12 cellular contexts compared by ENCODE assay signal in the genomic region with DNA sequence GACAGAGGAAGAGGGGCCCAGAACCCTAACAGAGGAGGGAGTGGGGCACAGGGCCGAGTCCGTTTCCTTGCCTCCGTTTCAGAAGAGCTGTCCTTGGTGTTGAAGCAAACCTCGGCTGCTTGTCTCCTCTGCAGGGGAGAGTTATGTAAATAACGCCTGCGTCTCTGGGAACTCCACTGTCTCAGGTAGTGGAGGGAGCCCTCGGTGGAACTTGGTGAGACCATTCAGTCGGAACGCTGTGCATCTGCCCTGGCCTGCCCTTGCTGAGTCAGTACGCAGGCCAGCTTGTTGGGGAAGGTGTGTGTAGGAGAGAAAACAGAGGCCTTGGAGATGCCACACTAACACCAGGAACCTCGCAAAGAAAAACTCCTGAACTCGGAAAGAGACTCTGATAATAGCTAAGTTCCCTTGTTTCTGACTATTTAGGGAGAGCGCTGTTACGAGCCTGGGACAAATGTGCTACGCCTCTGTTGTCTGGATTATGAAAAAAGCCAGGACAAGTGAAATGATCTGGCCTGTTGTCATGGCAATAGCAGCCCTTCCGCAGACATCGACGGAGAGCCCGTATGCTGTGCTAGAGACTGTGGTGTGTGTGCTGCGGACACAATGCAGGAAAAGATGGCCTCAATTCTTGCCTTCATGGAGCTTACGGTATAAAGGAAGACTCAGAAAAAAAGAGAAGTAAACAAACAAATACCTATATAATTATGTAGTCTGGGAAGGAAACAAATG.
A peak's percentile ranks its signal among the peaks of the same experiment; 100 is the strongest.
DNase-seq lines count a peak whose midpoint lies in the region; ATAC-seq and TF ChIP-seq lines count a peak whose summit lies in the region.
"Had no signal": no experiment of that assay in that cellular context is flagged by ENCODE, and none has a peak within 500 bp of the region (broad histone marks: within the 10 kb centered on the region; RNA-seq: fewer than 3 reads in every experiment).

No MANE protein-coding gene starts in this region.

- peaks cover 21% of the 10 kb centered on the region for H3K4me1 Mint-ChIP-seq in activated T-cell treated with anti-CD3 and anti-CD28 coated beads, Interleukin-2, amount 50 U/mL, for 72 hours (ENCODE audit: low read depth)
- H3K4me1 Mint-ChIP-seq: IgD-negative memory B cell; stimulated activated memory B cell treated with anti-CD40 and anti-IgM and Interleukin-4, amounts not matched to agents 10 μg/mL and 1 μg/mL and 100 μg/mL, for 72 hours had no signal

- peaks cover 7% of the 10 kb centered on the region for H3K27me3 Mint-ChIP-seq in activated T-cell treated with anti-CD3 and anti-CD28 coated beads, Interleukin-2, amount 50 U/mL, for 72 hours (ENCODE audit: low read depth)

- in situ Hi-C loops in ACHN (cut with HindIII; ENCODE audit: low pct_ligation_motif_present, low pct_unique_long_range_greater_than_20kb, low sequenced_read_pairs), result no loop called here

- peaks cover 0 to 1% of the 10 kb centered on the region in 2 donors for H3K9me3 Mint-ChIP-seq in activated T-cell treated with anti-CD3 and anti-CD28 coated beads, Interleukin-2, amount 50 U/mL, for 72 hours
- H3K9me3 Mint-ChIP-seq: IgD-negative memory B cell; naive thymus-derived CD4-positive, alpha-beta T cell; stimulated activated memory B cell treated with anti-CD40 and anti-IgM and Interleukin-4, amounts not matched to agents 10 μg/mL and 1 μg/mL and 100 μg/mL, for 72 hours had no signal

- no peak overlapping the region for H3K27ac Mint-ChIP-seq in activated T-cell treated with anti-CD3 and anti-CD28 coated beads, Interleukin-2, amount 50 U/mL, for 72 hours
- H3K27ac Mint-ChIP-seq: IgD-negative memory B cell; stimulated activated memory B cell treated with anti-CD40 and anti-IgM and Interleukin-4, amounts not matched to agents 10 μg/mL and 1 μg/mL and 100 μg/mL, for 72 hours had no signal

- no peak overlapping the region for H3K4me3 Mint-ChIP-seq in activated T-cell treated with anti-CD3 and anti-CD28 coated beads, Interleukin-2, amount 50 U/mL, for 72 hours
- H3K4me3 Mint-ChIP-seq: naive thymus-derived CD4-positive, alpha-beta T cell; stimulated activated memory B cell treated with anti-CD40 and anti-IgM and Interleukin-4, amounts not matched to agents 10 μg/mL and 1 μg/mL and 100 μg/mL, for 72 hours had no signal

- H3K9me3 ChIP-seq in HUES6 (ENCODE audit: control insufficient read depth, insufficient read depth, low read depth, low read length) (no peaks in the 10 kb centered on the region), body of pancreas (no peaks in the 10 kb centered on the region), iPS-18a (ENCODE audit: control insufficient read depth, low read depth, low read length) (no peaks in the 10 kb centered on the region)
- H3K9me3 ChIP-seq: heart left ventricle had no signal

- H3K36me3 Mint-ChIP-seq in activated T-cell treated with anti-CD3 and anti-CD28 coated beads, Interleukin-2, amount 50 U/mL, for 72 hours (ENCODE audit: insufficient read depth in 2 of 2), result no peaks in the 10 kb centered on the region
- H3K36me3 Mint-ChIP-seq: IgD-negative memory B cell; naive thymus-derived CD4-positive, alpha-beta T cell; stimulated activated memory B cell treated with anti-CD40 and anti-IgM and Interleukin-4, amounts not matched to agents 10 μg/mL and 1 μg/mL and 100 μg/mL, for 72 hours had no signal

- no peak for TF ChIP-seq CTCF in body of pancreas (IDR thresholded peaks at IDR 0.05)

- no peak for TF ChIP-seq POLR2A in body of pancreas (IDR thresholded peaks at IDR 0.05)

- ATAC-seq in body of pancreas (peak; percentile 45), GM18868 (IDR thresholded peaks at IDR 0.05; ENCODE audit: unreplicated experiment) (no peak), HG02840 (IDR thresholded peaks at IDR 0.05; ENCODE audit: low FRiP score, unreplicated experiment) (no peak)
- no peak for ATAC-seq in activated T-cell treated with anti-CD3 and anti-CD28 coated beads, Interleukin-2, amount 50 U/mL, for 72 hours (replicated peaks in 1 of 2)
- ATAC-seq: naive thymus-derived CD4-positive, alpha-beta T cell; stimulated activated memory B cell treated with anti-CD40 and anti-IgM and Interleukin-4, amounts not matched to agents 10 μg/mL and 1 μg/mL and 100 μg/mL, for 72 hours had no signal

- H3K4me3 ChIP-seq in HUES6 (ENCODE audit: low read depth, low read length), result peak overlapping the region; percentile 40
- no peak overlapping the region for H3K4me3 ChIP-seq in body of pancreas
- H3K4me3 ChIP-seq in iPS-18a (ENCODE audit: low read length), result peak overlapping the region; percentile 8
- H3K4me3 ChIP-seq: heart left ventricle had no signal

- H3K36me3 ChIP-seq in HUES6 (ENCODE audit: control insufficient read depth, insufficient read depth, low read length) (no peaks in the 10 kb centered on the region), body of pancreas (replicated peaks in 1 of 2; ENCODE audit: insufficient read depth in 1 of 2, low read depth in 2 of 2) (no peaks in the 10 kb centered on the region), iPS-18a (ENCODE audit: control insufficient read depth, low read depth, low read length) (no peaks in the 10 kb centered on the region)
- H3K36me3 ChIP-seq: heart left ventricle had no signal

- H3K27ac ChIP-seq in HUES6 (ENCODE audit: low read depth, low read length) (no peak overlapping the region), body of pancreas (peak overlapping the region in 3 of 4 donors; percentile 30 to 47 (median 42)), iPS-18a (ENCODE audit: low read length) (no peak overlapping the region)
- H3K27ac ChIP-seq: heart left ventricle had no signal

- no peak overlapping the region for H3K9ac ChIP-seq in HUES6 (ENCODE audit: low read length)
- no peak overlapping the region for H3K9ac ChIP-seq in iPS-18a (ENCODE audit: low read length)

- H3K4me1 ChIP-seq in HUES6 (ENCODE audit: control insufficient read depth, insufficient read depth, low read length) (peaks cover 5% of the 10 kb centered on the region; the same call in 1 of the 2 replicates), body of pancreas (peaks cover 9% of the 10 kb centered on the region), iPS-18a (ENCODE audit: control insufficient read depth, low read depth, low read length) (peaks cover 5% of the 10 kb centered on the region)

- DNase-seq in ACHN (peak; percentile 96), body of pancreas (peak in 3 of 4 donors; percentile 15 to 30 (median 20)), NCI-H2227 (lab: John Stamatoyannopoulos, UW; ENCODE audit: unreplicated experiment) (no peak)
- DNase-seq in activated T-cell treated with anti-CD3 and anti-CD28 coated beads, Interleukin-2, amount 50 U/mL, for 72 hours, result no peak
- DNase-seq: heart left ventricle; naive thymus-derived CD4-positive, alpha-beta T cell had no signal

- peaks cover 15% of the 10 kb centered on the region for H3K27me3 ChIP-seq in HUES6 (ENCODE audit: control insufficient read depth, insufficient read depth, low read length)
- no peaks in the 10 kb centered on the region for H3K27me3 ChIP-seq in body of pancreas
- H3K27me3 ChIP-seq in iPS-18a (ENCODE audit: control insufficient read depth, insufficient read depth, low read length), result peaks cover 18% of the 10 kb centered on the region

- WGBS in body of pancreas, 2 donors, result 46 to 47% methylated on average over 20 to 21 of the region's 21 CpGs

- intact Hi-C loops in body of pancreas (cut with DNase I), result no loop called here

Comparison
In these comparisons a context has a peak if more than half of its experiments do, and no peak if none do; other contexts are left out.
1. DNase-seq: peak in ACHN (single experiment) and body of pancreas (3 of 4); none in activated T-cell treated with anti-CD3 and anti-CD28 coated beads, Interleukin-2, amount 50 U/mL, for 72 hours (0 of 2) and NCI-H2227 (single experiment).
2. H3K27ac ChIP-seq: peak in body of pancreas (3 of 4); none in HUES6 (single experiment) and iPS-18a (single experiment).
3. H3K4me3 ChIP-seq: peak in HUES6 (single experiment) and iPS-18a (single experiment); none in body of pancreas (0 of 2).